Comparison of ENCODE assay signal across 24 cellular contexts in genomic region chr5:174731214-174732039, GRCh38. TPM values are rescaled to one million over a fixed set of nuclear protein-coding genes. Genes with fewer than 3 reads are reported as not detected.
A peak's percentile ranks its signal among the peaks of the same experiment; 100 is the strongest.
DNase-seq lines count a peak whose midpoint lies in the region; ATAC-seq and TF ChIP-seq lines count a peak whose summit lies in the region.
"Had no signal": no experiment of that assay in that cellular context is flagged by ENCODE, and none has a peak within 500 bp of the region (broad histone marks: within the 10 kb centered on the region; RNA-seq: fewer than 3 reads in every experiment).

No MANE protein-coding gene starts in this region.

- H3K4me3 Mint-ChIP-seq in CD8-positive, alpha-beta T cell: no peak overlapping the region

- no peaks in the 10 kb centered on the region for H3K36me3 Mint-ChIP-seq in CD8-positive, alpha-beta T cell

- peak overlapping the region; percentile 71 for H3K9ac ChIP-seq in HUES6 (ENCODE audit: low read length)
- no peak overlapping the region for H3K9ac ChIP-seq in iPS-20b (ENCODE audit: low read depth, low read length)

- no peak overlapping the region for H3K27ac Mint-ChIP-seq in CD8-positive, alpha-beta T cell

- CTCF ChIA-PET in CD8-positive, alpha-beta T cell (lab: Charles Lee): no interaction called here

- no peaks in the 10 kb centered on the region for H3K9me3 Mint-ChIP-seq in CD8-positive, alpha-beta T cell

- ATAC-seq in CD8-positive, alpha-beta T cell: no peak
- no peak for ATAC-seq in HG02885 (IDR thresholded peaks at IDR 0.05; ENCODE audit: poor library complexity, unreplicated experiment)
- ATAC-seq: mucosa of descending colon; stimulated activated naive CD8-positive, alpha-beta T cell treated with anti-CD3 and anti-CD28 coated beads, Interleukin-15, Interleukin-2, amounts not matched to agents 100 U/mL and 50 U/mL, for 24 hours had no signal

- H3K27me3 ChIP-seq in HUES6 (ENCODE audit: control insufficient read depth, insufficient read depth, low read length): peaks cover 100% of the 10 kb centered on the region
- H3K27me3 ChIP-seq in iPS-20b (ENCODE audit: insufficient read depth, low read length): peaks cover 100% of the 10 kb centered on the region
- H3K27me3 ChIP-seq in CD8-positive, alpha-beta T cell (ENCODE audit: insufficient read depth, low read length): peaks cover 6% of the 10 kb centered on the region

- POLR2A ChIA-PET in CD8-positive, alpha-beta T cell (lab: Charles Lee): no interaction called here

- H3K4me1 ChIP-seq in HUES6 (ENCODE audit: control insufficient read depth, insufficient read depth, low read length): peaks cover 64% of the 10 kb centered on the region
- peaks cover 29% of the 10 kb centered on the region for H3K4me1 ChIP-seq in iPS-20b (ENCODE audit: insufficient read depth, low read length)
- no peaks in the 10 kb centered on the region for H3K4me1 ChIP-seq in CD8-positive, alpha-beta T cell (ENCODE audit: insufficient read depth, low read length)
- H3K4me1 ChIP-seq: colonic mucosa had no signal

- H3K36me3 ChIP-seq in HUES6 (ENCODE audit: control insufficient read depth, insufficient read depth, low read length) (peaks cover 4% of the 10 kb centered on the region; the same call in 1 of the 2 replicates), iPS-20b (ENCODE audit: insufficient read depth, low read depth, low read length) (no peaks in the 10 kb centered on the region; the same call in 1 of the 2 replicates)
- no peaks in the 10 kb centered on the region for H3K36me3 ChIP-seq in CD8-positive, alpha-beta T cell (ENCODE audit: insufficient read depth, low read length)
- H3K36me3 ChIP-seq: brain microvascular endothelial cell, colonic mucosa, thyroid gland, WERI-Rb-1 had no signal

- no peak for TF ChIP-seq CTCF in CD8-positive, alpha-beta T cell (IDR thresholded peaks at IDR 0.05)

- H3K4me1 Mint-ChIP-seq in CD8-positive, alpha-beta T cell (ENCODE audit: low read depth): no peaks in the 10 kb centered on the region

- no peaks in the 10 kb centered on the region for H3K9me3 ChIP-seq in HUES6 (ENCODE audit: control insufficient read depth, insufficient read depth, low read depth, low read length)
- peaks cover 4% of the 10 kb centered on the region; the same call in 1 of the 2 replicates for H3K9me3 ChIP-seq in iPS-20b (ENCODE audit: insufficient read depth, low read depth, low read length)
- H3K9me3 ChIP-seq in CD8-positive, alpha-beta T cell (ENCODE audit: low read length): no peaks in the 10 kb centered on the region
- H3K9me3 ChIP-seq: colonic mucosa, left ventricle myocardium inferior, mucosa of descending colon, spleen, thyroid gland had no signal

- DNase-seq in cerebellar cortex (ENCODE audit: low spot score): peak; percentile 12
- peak; percentile 71 for DNase-seq in retina
- no peak for DNase-seq in kidney tubule cell (ENCODE audit: low spot score)
- DNase-seq in CD8-positive, alpha-beta T cell: no peak
- DNase-seq in NCI-H146 (lab: John Stamatoyannopoulos, UW): no peak
- DNase-seq: activated CD4-positive, alpha-beta T cell treated with anti-CD3 and anti-CD28 coated beads, Interleukin-2, amount 50 U/mL, for 4 hours; activated effector memory CD4-positive, alpha-beta T cell treated with anti-CD3 and anti-CD28 coated beads, Interleukin-2, amount 50 U/mL, for 16 hours; brain microvascular endothelial cell; colonic mucosa; GF-D8; left ventricle myocardium inferior; mucosa of descending colon; NCI-H1417 treated with DMSO at 0.1 percent for 48 hours; NCI-H2171; NCI-H526 treated with DMSO at 0.1 percent for 48 hours; spleen; stimulated activated CD4-positive, alpha-beta T cell treated with anti-CD3 and anti-CD28 coated beads, Interleukin-4, amount 100 ng/mL, for 1 hour; stimulated activated naive CD8-positive, alpha-beta T cell treated with anti-CD3 and anti-CD28 coated beads, Interleukin-15, Interleukin-2, amounts not matched to agents 100 U/mL and 50 U/mL, for 24 hours; thyroid gland; WERI-Rb-1 had no signal

- intact Hi-C loops in CD8-positive, alpha-beta T cell (cut with DNase I, micrococcal nuclease): no loop called here

- H3K27me3 Mint-ChIP-seq in CD8-positive, alpha-beta T cell (ENCODE audit: low read depth): peaks cover 74% of the 10 kb centered on the region

- H3K27ac ChIP-seq in HUES6 (ENCODE audit: low read depth, low read length): no peak overlapping the region
- no peak overlapping the region for H3K27ac ChIP-seq in iPS-20b (ENCODE audit: low read length)
- H3K27ac ChIP-seq in CD8-positive, alpha-beta T cell (ENCODE audit: low read depth, low read length): no peak overlapping the region
- H3K27ac ChIP-seq: brain microvascular endothelial cell, colonic mucosa, left ventricle myocardium inferior, spleen, thyroid gland, WERI-Rb-1 had no signal

- peak overlapping the region; percentile 58 for H3K4me3 ChIP-seq in HUES6 (ENCODE audit: low read depth, low read length)
- peak overlapping the region; percentile 53 for H3K4me3 ChIP-seq in iPS-20b (ENCODE audit: low read length)
- H3K4me3 ChIP-seq in CD8-positive, alpha-beta T cell (ENCODE audit: low read depth, low read length): no peak overlapping the region
- H3K4me3 ChIP-seq: colonic mucosa, left ventricle myocardium inferior, mucosa of descending colon, spleen, thyroid gland had no signal

RNA-seq across cellular contexts. Expression of gene MSX2, which starts 7.0 kb away (rescaled TPM):
- total RNA-seq in CD8-positive, alpha-beta T cell: not detected
- total RNA-seq: T-helper 2 cell treated with Interferon-gamma antibody and Interleukin-4, amounts not matched to agents 100 ng/mL and 5 ng/mL, for 36 hours had no signal

Comparison
In these comparisons a context has a peak if more than half of its experiments do, and no peak if none do; other contexts are left out.
1. DNase-seq: peak in cerebellar cortex (single experiment) and retina (single experiment); none in kidney tubule cell (single experiment), CD8-positive, alpha-beta T cell (0 of 7) and NCI-H146 (single experiment).